ENCODE assay signal across 8 cellular contexts in the genomic region with DNA sequence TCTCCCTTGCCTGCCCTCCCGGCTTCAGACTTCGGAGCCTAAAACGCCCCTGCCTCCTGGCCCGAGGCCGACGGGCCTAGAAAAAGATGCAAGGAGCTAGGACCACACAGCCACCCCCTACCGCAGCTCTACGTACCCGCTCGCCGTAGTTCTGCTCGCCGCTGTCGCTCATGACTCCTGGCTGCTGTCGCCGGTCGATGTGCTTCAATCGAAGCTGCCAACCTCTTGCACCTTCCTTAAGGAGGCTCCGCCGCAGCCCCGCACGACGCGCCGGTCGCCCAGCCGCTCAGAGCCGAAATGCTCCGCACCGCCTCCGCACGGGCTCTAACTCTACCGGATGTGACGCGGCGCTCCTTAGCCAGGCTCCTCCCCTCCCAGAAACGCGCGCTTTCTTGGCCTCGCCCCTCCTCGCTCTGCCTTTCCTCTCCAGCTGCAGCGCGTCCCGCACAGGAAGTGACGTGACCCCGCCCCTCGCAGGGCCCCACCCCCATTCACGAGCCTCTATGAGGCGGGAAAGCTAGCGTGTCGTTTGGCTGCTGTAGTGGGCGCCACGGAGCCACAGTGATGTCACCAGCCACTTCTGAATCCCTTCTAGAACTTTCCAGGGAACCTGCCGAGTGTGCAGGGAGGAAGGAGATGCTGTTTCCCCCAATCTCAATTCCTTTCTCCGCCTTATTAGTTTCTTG. TPM values are rescaled to one million over a fixed set of nuclear protein-coding genes. Genes with fewer than 3 reads are reported as not detected.
A peak's percentile ranks its signal among the peaks of the same experiment; 100 is the strongest.
DNase-seq lines count a peak whose midpoint lies in the region; ATAC-seq, FAIRE-seq and TF ChIP-seq lines count a peak whose summit lies in the region.

A gene (minus strand): TSS at position 326 of the 686 bp plus-strand sequence. CDS start 154 bp downstream, at position 172.

- peak within 1 kb of the TSS; percentile 100 for H3K9ac ChIP-seq in kidney (ENCODE audit: low read length in 2 of 2)

- peaks cover 33% of the 10 kb centered on the region for H3K36me3 ChIP-seq in BE2C
- no peaks in the 10 kb centered on the region for H3K36me3 ChIP-seq in kidney (ENCODE audit: control insufficient read depth in 1 of 2, insufficient read depth in 2 of 2, low read length in 2 of 2)

- H3K9me3 ChIP-seq in BE2C (no peaks in the 10 kb centered on the region), kidney (ENCODE audit: control insufficient read depth in 1 of 2, low read length in 2 of 2) (no peaks in the 10 kb centered on the region)

- DNase-seq in BE2C (peak; percentile 99), NCI-H510A (lab: John Stamatoyannopoulos, UW) (peak; percentile 96), cerebellum (ENCODE audit: low spot score) (peak; percentile 98), kidney (peak; percentile 100)
- DNase-seq in activated CD4-positive, alpha-beta T cell treated with anti-CD3 and anti-CD28 coated beads for 1 hour = peak; percentile 99
- DNase-seq in stimulated activated CD4-positive, alpha-beta T cell treated with anti-CD3 and anti-CD28 coated beads, Interleukin-15, amount 100 ng/mL, for 24 hours = peak; percentile 99

- ATAC-seq in HG03439 (IDR thresholded peaks at IDR 0.05; ENCODE audit: unreplicated experiment) = peak; percentile 94

- H3K4me1 ChIP-seq in BE2C (peaks cover 3% of the 10 kb centered on the region), kidney (ENCODE audit: control insufficient read depth in 1 of 2, insufficient read depth in 1 of 2, low read depth in 1 of 2, low read length in 2 of 2) (peaks cover 8 to 9% of the 10 kb centered on the region in 2 donors)

- intact Hi-C loops in kidney (cut with DNase I) = no loop called here

- peak within 1 kb of the TSS; percentile 96 for H3K4me3 ChIP-seq in BE2C (ENCODE audit: low read depth, low read length)
- peak within 1 kb of the TSS; percentile 89 to 94 for H3K4me3 ChIP-seq in kidney (ENCODE audit: low read length in 2 of 2)

- peak; percentile 31; the same call in 1 of the 2 replicates for TF ChIP-seq CTCF in BE2C (IDR thresholded peaks at IDR 0.05; ENCODE audit: low read depth, low read length)
- peak; percentile 31 for TF ChIP-seq CTCF in kidney (IDR thresholded peaks at IDR 0.05; ENCODE audit: borderline replicate concordance, extremely low read depth, insufficient read depth)

- no peaks in the 10 kb centered on the region for H3K27me3 ChIP-seq in BE2C

- peak; percentile 100 for TF ChIP-seq POLR2A in GM19193 (IDR thresholded peaks at IDR 0.05; ENCODE audit: extremely low read depth, insufficient read depth, insufficient read length)

- H3K27ac ChIP-seq in kidney (ENCODE audit: low read depth in 2 of 2, low read length in 2 of 2) = peak within 1 kb of the TSS; percentile 100

- peak; percentile 21 for FAIRE-seq in kidney (lab: Jason Lieb, UNC)

RNA-seq across cellular contexts. Expression of the gene that starts here (rescaled TPM):
- polyA plus RNA-seq in BE2C (2012; ENCODE audit: insufficient read depth, insufficient read length, low read depth) = 391 TPM
- total RNA-seq in cerebellum = 201 TPM
- 109 TPM for total RNA-seq in kidney
- 66.8 TPM for polyA plus RNA-seq in kidney (ENCODE audit: insufficient read depth, low read depth, low replicate concordance)

Comparison
In these comparisons a context has a peak if more than half of its experiments do, and no peak if none do; other contexts are left out.
1. Peak in every context shown above with its lines: DNase-seq, ATAC-seq, H3K4me3 ChIP-seq and H3K27ac ChIP-seq.